Comparison of ENCODE assay signal across 23 cellular contexts in genomic region chr12:11970155-11970520, GRCh38.
"Had no signal": no experiment of that assay in that cellular context is flagged by ENCODE, and none has a peak within 500 bp of the region (broad histone marks: within the 10 kb centered on the region; RNA-seq: fewer than 3 reads in every experiment).

No MANE protein-coding gene starts in this region.

- DNase-seq: activated CD4-positive, alpha-beta memory T cell treated with anti-CD3 and anti-CD28 coated beads for 36 hours; activated CD4-positive, alpha-beta T cell treated with anti-CD3 and anti-CD28 coated beads for 1 hour; activated effector memory CD4-positive, alpha-beta T cell treated with anti-CD3 and anti-CD28 coated beads, Interleukin-2, amount 50 U/mL, for 16 hours; activated T-cell treated with anti-CD3 and anti-CD28 coated beads, Interleukin-2, amount 50 U/mL, for 24 hours; brain microvascular endothelial cell; cortex of kidney; effector memory CD8-positive, alpha-beta T cell; foreskin melanocyte; head of caudate nucleus; posterior cingulate gyrus; right cardiac atrium; stimulated activated CD4-positive, alpha-beta T cell treated with anti-CD3 and anti-CD28 coated beads, Interleukin-15, amount 100 ng/mL, for 24 hours; stimulated activated CD4-positive, alpha-beta T cell treated with anti-CD3 and anti-CD28 coated beads, Interleukin-4, amount 100 ng/mL, for 24 hours; stimulated activated naive CD4-positive, alpha-beta T cell treated with Interleukin-2 at 50 U/mL for 16 hours; substantia nigra; T-helper 9 cell; transverse colon had no signal

- H3K27me3 ChIP-seq: brain microvascular endothelial cell, neutrophil, transverse colon had no signal

- H3K36me3 ChIP-seq: brain microvascular endothelial cell, neutrophil, transverse colon had no signal

- H3K27ac ChIP-seq: brain microvascular endothelial cell, epithelial cell of prostate, neutrophil, skin epidermis, transverse colon had no signal

- H3K27ac Mint-ChIP-seq: activated CD4-positive, alpha-beta memory T cell treated with anti-CD3 and anti-CD28 coated beads for 36 hours; activated naive CD8-positive, alpha-beta T cell; activated T-cell treated with anti-CD3 and anti-CD28 coated beads, Interleukin-2, amount 50 U/mL, for 24 hours had no signal

- H3K9me3 ChIP-seq: neutrophil, transverse colon had no signal

- ATAC-seq: effector memory CD8-positive, alpha-beta T cell; right cardiac atrium had no signal

- H3K36me3 Mint-ChIP-seq: activated CD4-positive, alpha-beta memory T cell treated with anti-CD3 and anti-CD28 coated beads for 36 hours had no signal

- H3K27me3 Mint-ChIP-seq: activated CD4-positive, alpha-beta memory T cell treated with anti-CD3 and anti-CD28 coated beads for 36 hours; activated naive CD8-positive, alpha-beta T cell; activated T-cell treated with anti-CD3 and anti-CD28 coated beads, Interleukin-2, amount 50 U/mL, for 24 hours; central memory CD8-positive, alpha-beta T cell had no signal

- H3K4me3 ChIP-seq: lung, skin epidermis, transverse colon had no signal

- H3K9me3 Mint-ChIP-seq: activated CD4-positive, alpha-beta memory T cell treated with anti-CD3 and anti-CD28 coated beads for 36 hours; activated T-cell treated with anti-CD3 and anti-CD28 coated beads, Interleukin-2, amount 50 U/mL, for 24 hours; central memory CD8-positive, alpha-beta T cell; effector memory CD8-positive, alpha-beta T cell had no signal

- H3K4me3 Mint-ChIP-seq: activated CD4-positive, alpha-beta memory T cell treated with anti-CD3 and anti-CD28 coated beads for 36 hours; activated naive CD8-positive, alpha-beta T cell; activated T-cell treated with anti-CD3 and anti-CD28 coated beads, Interleukin-2, amount 50 U/mL, for 24 hours; central memory CD8-positive, alpha-beta T cell; effector memory CD8-positive, alpha-beta T cell had no signal

- H3K4me1 ChIP-seq: transverse colon had no signal
